In genomic region chr22:31081963-31082605, GRCh38 we compare ENCODE assay signal across 9 cellular contexts. TPM values are rescaled to one million over a fixed set of nuclear protein-coding genes. Genes with fewer than 3 reads are reported as not detected.
A peak's percentile ranks its signal among the peaks of the same experiment; 100 is the strongest.
DNase-seq lines count a peak whose midpoint lies in the region; ATAC-seq and TF ChIP-seq lines count a peak whose summit lies in the region.
"Had no signal": no experiment of that assay in that cellular context is flagged by ENCODE, and none has a peak within 500 bp of the region (broad histone marks: within the 10 kb centered on the region; RNA-seq: fewer than 3 reads in every experiment).

No MANE protein-coding gene starts in this region.

- peak overlapping the region in 1 of 2 donors; percentile 94 for H3K4me3 Mint-ChIP-seq in CD14-positive monocyte
- H3K4me3 Mint-ChIP-seq in natural killer cell treated with Interleukin-12 subunit alpha and Interleukin-12 subunit beta and Interleukin-15 and Interleukin-18, amount 100 ng/mL, for 72 hours: peak overlapping the region; percentile 84

- H3K27ac Mint-ChIP-seq in CD14-positive monocyte: peak overlapping the region in 2 of 7 donors; percentile 46 to 56
- peak overlapping the region in 1 of 2 donors; percentile 56 for H3K27ac Mint-ChIP-seq in natural killer cell treated with Interleukin-12 subunit alpha and Interleukin-12 subunit beta and Interleukin-15 and Interleukin-18, amount 100 ng/mL, for 72 hours

- no peak for TF ChIP-seq CTCF in CD14-positive monocyte (IDR thresholded peaks at IDR 0.05)
- TF ChIP-seq CTCF in LNCaP clone FGC (IDR thresholded peaks at IDR 0.05; ENCODE audit: control insufficient read depth, extremely low read depth, insufficient read depth): no peak
- no peak for TF ChIP-seq CTCF in colonic mucosa (IDR thresholded peaks at IDR 0.05)

- H3K9me3 Mint-ChIP-seq in CD14-positive monocyte: peaks cover 0 to 1% (median 0%) of the 10 kb centered on the region in 7 donors
- H3K9me3 Mint-ChIP-seq in natural killer cell treated with Interleukin-12 subunit alpha and Interleukin-12 subunit beta and Interleukin-15 and Interleukin-18, amount 100 ng/mL, for 72 hours: no peaks in the 10 kb centered on the region

- H3K27me3 ChIP-seq in colonic mucosa: no peaks in the 10 kb centered on the region

- intact Hi-C loops in CD14-positive monocyte (cut with micrococcal nuclease): loop anchor here (5.0 kb wide), 3 partner anchors 80 to 135 kb away; partner anchors contain the start of genes MORC2 (in 2 of the 2), TUG1 (in 2 of the 2) and RNF185 (in 1 of the 2)
- intact Hi-C loops in colonic mucosa (cut with DNase I): loop anchor here (5.0 kb wide), 1 partner anchor 115 kb away; the partner anchor contains the start of genes MORC2 and TUG1

- ATAC-seq in natural killer cell treated with Interleukin-12 subunit alpha and Interleukin-12 subunit beta and Interleukin-15 and Interleukin-18, amount 100 ng/mL, for 72 hours: no peak
- ATAC-seq in GM21360 (IDR thresholded peaks at IDR 0.05; ENCODE audit: unreplicated experiment) (no peak), GM18907 (IDR thresholded peaks at IDR 0.05; ENCODE audit: unreplicated experiment) (no peak)

- H3K27ac ChIP-seq in colonic mucosa: peak overlapping the region; percentile 86

- no peaks in the 10 kb centered on the region for H3K36me3 ChIP-seq in colonic mucosa

- no peaks in the 10 kb centered on the region for H3K36me3 Mint-ChIP-seq in CD14-positive monocyte
- no peaks in the 10 kb centered on the region for H3K36me3 Mint-ChIP-seq in natural killer cell treated with Interleukin-12 subunit alpha and Interleukin-12 subunit beta and Interleukin-15 and Interleukin-18, amount 100 ng/mL, for 72 hours

- DNase-seq in CD14-positive monocyte (ENCODE audit: low spot score): peak; percentile 33
- DNase-seq in LNCaP clone FGC (ENCODE audit: low read depth): no peak
- no peak for DNase-seq in colonic mucosa
- DNase-seq in natural killer cell treated with Interleukin-12 subunit alpha and Interleukin-12 subunit beta and Interleukin-15 and Interleukin-18, amount 100 ng/mL, for 72 hours (ENCODE audit: low spot score): no peak
- no peak for DNase-seq in NCI-H446 treated with DMSO at 0.1 percent for 48 hours (lab: John Stamatoyannopoulos, UW)
- DNase-seq in ureter (ENCODE audit: low spot score): no peak

- peak overlapping the region; percentile 85 to 98 for H3K9ac ChIP-seq in colonic mucosa (ENCODE audit: low read depth in 2 of 2, low read length in 2 of 2)

- H3K9me3 ChIP-seq in colonic mucosa: no peaks in the 10 kb centered on the region

- H3K4me3 ChIP-seq in LNCaP clone FGC (ENCODE audit: low read depth, low read length): peak overlapping the region; percentile 91
- peak overlapping the region; percentile 61 for H3K4me3 ChIP-seq in colonic mucosa

- peaks cover 28% of the 10 kb centered on the region for H3K4me1 ChIP-seq in colonic mucosa

- peaks cover 45% of the 10 kb centered on the region for H3K4me1 Mint-ChIP-seq in CD14-positive monocyte
- H3K4me1 Mint-ChIP-seq in natural killer cell treated with Interleukin-12 subunit alpha and Interleukin-12 subunit beta and Interleukin-15 and Interleukin-18, amount 100 ng/mL, for 72 hours (ENCODE audit: low read depth in 2 of 2): peaks cover 32 to 33% of the 10 kb centered on the region in 2 donors

- peaks cover 2 to 6% (median 3%) of the 10 kb centered on the region in 3 donors for H3K27me3 Mint-ChIP-seq in CD14-positive monocyte (ENCODE audit: low read depth in 3 of 3)
- H3K27me3 Mint-ChIP-seq in natural killer cell treated with Interleukin-12 subunit alpha and Interleukin-12 subunit beta and Interleukin-15 and Interleukin-18, amount 100 ng/mL, for 72 hours: no peaks in the 10 kb centered on the region

RNA-seq across cellular contexts. Expression of gene SMTN, which starts 1.0 kb away (rescaled TPM):
- under 1 TPM; 0.87 to 0.88 TPM for polyA plus RNA-seq in CD14-positive monocyte
- total RNA-seq in colonic mucosa (100 to 1,000 TPM; 152 to 159 TPM), ureter (327 TPM)
- total RNA-seq in natural killer cell treated with Interleukin-12 subunit alpha and Interleukin-12 subunit beta and Interleukin-15 and Interleukin-18, amount 100 ng/mL, for 72 hours: 10 to 100 TPM; 17.2 to 19.9 TPM

RNA-seq across cellular contexts. Expression of gene SELENOM, which starts 25.3 kb away (rescaled TPM):
- polyA plus RNA-seq in CD14-positive monocyte: 1 to 10 TPM; 3.4 to 7.6 TPM
- total RNA-seq in colonic mucosa (10 to 100 TPM; 27.1 to 61.7 TPM), ureter (259 TPM)
- total RNA-seq in natural killer cell treated with Interleukin-12 subunit alpha and Interleukin-12 subunit beta and Interleukin-15 and Interleukin-18, amount 100 ng/mL, for 72 hours: 1 to 10 TPM; 4.4 to 6.0 TPM

RNA-seq across cellular contexts. Expression of gene INPP5J, which starts 40.7 kb away (rescaled TPM):
- polyA plus RNA-seq in CD14-positive monocyte: not detected
- 10 to 100 TPM; 18.3 to 18.4 TPM for total RNA-seq in colonic mucosa
- under 1 TPM in 1 of 2 donors, not detected in 1; 0.19 TPM for total RNA-seq in natural killer cell treated with Interleukin-12 subunit alpha and Interleukin-12 subunit beta and Interleukin-15 and Interleukin-18, amount 100 ng/mL, for 72 hours
- total RNA-seq in ureter: 4.8 TPM

RNA-seq across cellular contexts. Expression of gene PLA2G3, which starts 58.2 kb away (rescaled TPM):
- polyA plus RNA-seq in CD14-positive monocyte: not detected
- total RNA-seq in colonic mucosa (under 1 TPM; 0.57 to 0.88 TPM), ureter (not detected)
- total RNA-seq in natural killer cell treated with Interleukin-12 subunit alpha and Interleukin-12 subunit beta and Interleukin-15 and Interleukin-18, amount 100 ng/mL, for 72 hours: not detected
- total RNA-seq: LHCN-M2 had no signal

Comparison
In these comparisons a context has a peak if more than half of its experiments do, and no peak if none do; other contexts are left out.
1. RNA of gene SMTN, which starts 1.0 kb away (total RNA-seq): 327 TPM in ureter (single experiment) and 152 to 159 TPM in colonic mucosa; 17.2 to 19.9 TPM in natural killer cell treated with Interleukin-12 subunit alpha and Interleukin-12 subunit beta and Interleukin-15 and Interleukin-18, amount 100 ng/mL, for 72 hours; every median in the first group is over 4 times any median in the second.